ENCODE assay signal across 9 cellular contexts in genomic region chr10:116848032-116848911, GRCh38. TPM values are rescaled to one million over a fixed set of nuclear protein-coding genes. Genes with fewer than 3 reads are reported as not detected.
DNase-seq lines count a peak whose midpoint lies in the region; ATAC-seq and TF ChIP-seq lines count a peak whose summit lies in the region.
"Had no signal": no experiment of that assay in that cellular context is flagged by ENCODE, and none has a peak within 500 bp of the region (broad histone marks: within the 10 kb centered on the region; RNA-seq: fewer than 3 reads in every experiment).

No MANE protein-coding gene starts in this region.

- H3K27ac ChIP-seq in C4-2B = peak overlapping the region; percentile 86
- H3K27ac ChIP-seq in iPS DF 6.9 (ENCODE audit: low read length) = no peak overlapping the region
- peak overlapping the region in 2 of 5 donors; percentile 71 to 76 for H3K27ac ChIP-seq in stomach
- H3K27ac ChIP-seq: SJSA1 had no signal

- H3K27me3 Mint-ChIP-seq in T-cell = peaks cover 56 to 65% of the 10 kb centered on the region in 2 donors

- peak overlapping the region; percentile 2 to 63 (median 11) for H3K4me3 Mint-ChIP-seq in T-cell

- ATAC-seq in GM18870 (IDR thresholded peaks at IDR 0.05; ENCODE audit: unreplicated experiment) (peak; percentile 86), HG03039 (IDR thresholded peaks at IDR 0.05; ENCODE audit: unreplicated experiment) (peak; percentile 69), T-cell (replicated peaks in 1 of 4) (peak in 3 of 4 experiments; percentile 19 to 76 (median 40))

- H3K4me1 ChIP-seq in iPS DF 6.9 (ENCODE audit: control insufficient read depth, insufficient read depth, low read length) = peaks cover 1% of the 10 kb centered on the region; the same call in 1 of the 2 replicates
- H3K4me1 ChIP-seq in stomach = peaks cover 6 to 25% (median 20%) of the 10 kb centered on the region in 4 donors
- H3K4me1 ChIP-seq: SJSA1 had no signal

- H3K4me1 Mint-ChIP-seq in T-cell = peaks cover 5 to 20% (median 7%) of the 10 kb centered on the region in 3 donors

- H3K4me3 ChIP-seq in iPS DF 6.9 (ENCODE audit: low read length) (peak overlapping the region; percentile 51; the same call in 1 of the 2 replicates), stomach (peak overlapping the region; percentile 65 to 75 (median 68))

- intact Hi-C loops in stomach (cut with DNase I; ENCODE audit: low total_unique reads) = no loop called here

- H3K27me3 ChIP-seq in iPS DF 6.9 (ENCODE audit: control insufficient read depth, insufficient read depth, low read length) (no peaks in the 10 kb centered on the region), stomach (peaks cover 0 to 28% (median 0%) of the 10 kb centered on the region in 3 donors)

- no peaks in the 10 kb centered on the region for H3K36me3 Mint-ChIP-seq in T-cell

- no peak for TF ChIP-seq EP300 in stomach (IDR thresholded peaks at IDR 0.05)

- no peak for TF ChIP-seq POLR2A in stomach (IDR thresholded peaks at IDR 0.05)

- H3K9me3 Mint-ChIP-seq in T-cell = no peaks in the 10 kb centered on the region

- CTCF ChIA-PET in T-cell (lab: Charles Lee) = interaction anchor here in 1 of 2 donors (0.6 kb wide), 1 partner anchor 375 kb away, joined by 12 read pairs; no protein-coding TSS in a partner anchor

- TF ChIP-seq CTCF in C4-2B (conservative IDR thresholded peaks at IDR 0.05) (no peak), stomach (IDR thresholded peaks at IDR 0.05) (no peak)

- H3K9me3 ChIP-seq in iPS DF 6.9 (ENCODE audit: control insufficient read depth, insufficient read depth, low read length) (no peaks in the 10 kb centered on the region), stomach (no peaks in the 10 kb centered on the region)
- H3K9me3 ChIP-seq: SJSA1 had no signal

- POLR2A ChIA-PET in T-cell (lab: Charles Lee) = interaction anchor here in 1 of 2 donors (0.6 kb wide), 1 partner anchor 301 kb away, joined by 3 read pairs; no protein-coding TSS in a partner anchor

- H3K36me3 ChIP-seq in iPS DF 6.9 (ENCODE audit: control insufficient read depth, insufficient read depth, low read length) (no peaks in the 10 kb centered on the region), stomach (no peaks in the 10 kb centered on the region)
- H3K36me3 ChIP-seq: SJSA1 had no signal

- WGBS in iPS DF 6.9 (ENCODE audit: insufficient coverage, insufficient read length) = no CpG with 5 or more reads among the region's 16 CpGs
- WGBS in stomach, 5 donors = 45 to 66% (median 56%) methylated on average over 16 of the region's 16 CpGs

- H3K27ac Mint-ChIP-seq in T-cell = no peak overlapping the region

- peak in 4 of 34 experiments; percentile 3 to 18 (median 8) for DNase-seq in T-cell
- no peak for DNase-seq in iPS DF 6.9 (ENCODE audit: low read depth, low spot score)
- DNase-seq in stomach = no peak
- no peak for DNase-seq in NCI-H345 (lab: John Stamatoyannopoulos, UW)
- DNase-seq in AML-193 (lab: John Stamatoyannopoulos, UW) = no peak

RNA-seq across cellular contexts. Expression of gene ENO4, which starts 1.0 kb away (rescaled TPM):
- total RNA-seq in T-cell = not detected
- total RNA-seq in stomach = 1 to 10 TPM in 1 of 5 donors, under 1 TPM in 1, not detected in 3; 0.55 to 2.2 TPM
- under 1 TPM in 2 of 3 donors, not detected in 1; 0.05 to 0.06 TPM for polyA plus RNA-seq in stomach
- total RNA-seq: SJSA1 had no signal
